1 cellular context compared by ENCODE assay signal in the genomic region with DNA sequence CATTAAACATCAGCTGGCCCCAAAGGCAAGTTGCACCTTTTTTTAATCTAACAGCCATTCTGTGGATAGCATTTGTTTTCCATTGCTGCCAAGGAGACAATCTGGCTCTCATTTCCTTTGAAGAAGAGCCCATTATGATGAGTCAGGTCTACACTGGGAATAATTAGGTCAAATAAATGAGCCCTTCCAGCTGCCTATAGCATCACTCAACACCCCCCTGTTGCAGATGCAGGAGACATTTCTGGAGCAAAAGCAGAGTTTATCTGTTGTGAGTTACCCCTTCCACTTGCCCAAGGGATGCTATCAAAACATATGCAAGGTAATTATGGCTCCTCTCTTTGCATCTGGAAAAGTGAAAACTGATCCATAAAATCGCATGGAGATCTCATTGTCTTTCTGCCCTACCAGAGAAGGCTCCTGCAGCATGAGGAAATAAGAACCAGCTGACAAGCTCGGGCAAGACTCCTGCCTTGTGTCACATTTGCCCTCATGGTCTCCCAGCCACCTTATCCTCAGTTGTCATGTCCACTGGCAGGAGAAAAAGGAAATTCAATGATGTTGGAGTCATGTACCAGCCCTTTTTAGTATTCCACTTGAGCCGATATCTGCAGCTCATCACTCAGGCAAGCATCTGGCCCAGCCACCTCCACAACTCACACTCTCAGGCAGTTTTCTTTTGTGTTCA.
TF ChIP-seq lines count a peak whose summit lies in the region.

No MANE protein-coding gene starts in this region.

TF ChIP-seq in GM23338, 12 proteins besides CTCF, POLR2A, EP300 and RAD21 (continued from another document):
- TF ChIP-seq ZNF462 (CRISPR knock-in tag; IDR thresholded peaks at IDR 0.05) = no peak
- TF ChIP-seq JUNB (IDR thresholded peaks at IDR 0.05; ENCODE audit: unreplicated experiment) = no peak
